21 cellular contexts compared by ENCODE assay signal in genomic region chr14:100988956-100989355, GRCh38.
DNase-seq lines count a peak whose midpoint lies in the region; ATAC-seq and TF ChIP-seq lines count a peak whose summit lies in the region.
"Had no signal": no experiment of that assay in that cellular context is flagged by ENCODE, and none has a peak within 500 bp of the region (broad histone marks: within the 10 kb centered on the region; RNA-seq: fewer than 3 reads in every experiment).

No MANE protein-coding gene starts in this region.

- H3K27me3 ChIP-seq in PC-3 (ENCODE audit: low read length) (no peaks in the 10 kb centered on the region), A673 (replicated peaks; ENCODE audit: insufficient read depth, low read depth, low read length, poor library complexity) (no peaks in the 10 kb centered on the region)

- no peak overlapping the region for H3K4me3 Mint-ChIP-seq in activated T-cell treated with anti-CD3 and anti-CD28 coated beads, Interleukin-2, amount 50 U/mL, for 4 hours
- H3K4me3 Mint-ChIP-seq: CD8-positive, alpha-beta memory T cell; GM23338 had no signal

- CTCF ChIA-PET in PC-3 (lab: Charles Lee) (no interaction called here), A673 (lab: Charles Lee) (no interaction called here)

- TF ChIP-seq CTCF in PC-3 (conservative IDR thresholded peaks at IDR 0.05; ENCODE audit: low read depth, low read length) (no peak), epithelial cell of esophagus (IDR thresholded peaks at IDR 0.05; ENCODE audit: insufficient read depth, low read depth, low read length, missing control alignments) (no peak), A673 (conservative IDR thresholded peaks at IDR 0.05; ENCODE audit: low read depth, low read length) (no peak)

- no peaks in the 10 kb centered on the region for H3K9me3 ChIP-seq in PC-3 (ENCODE audit: low read length)
- no peaks in the 10 kb centered on the region for H3K9me3 ChIP-seq in A673 (ENCODE audit: low read depth, low read length, poor library complexity, severe bottlenecking)
- H3K9me3 ChIP-seq: HAP-1 had no signal

- no TSS peak for BruUV-seq in PC-3 (replicated peaks; lab: Mats Ljungman, UMichigan)
- no TSS peak for BruUV-seq in A673 (replicated peaks; lab: Mats Ljungman, UMichigan)

- no peaks in the 10 kb centered on the region for H3K9me3 Mint-ChIP-seq in activated T-cell treated with anti-CD3 and anti-CD28 coated beads, Interleukin-2, amount 50 U/mL, for 4 hours
- H3K9me3 Mint-ChIP-seq: GM23338 had no signal

- intact Hi-C loops in PC-3 (cut with micrococcal nuclease) (loop anchor here (5.0 to 10.0 kb wide), 3 partner anchors 68 to 224 kb away; no protein-coding TSS in a partner anchor), A673 (cut with micrococcal nuclease; ENCODE audit: unreplicated experiment) (no loop called here)

- peak overlapping the region; percentile 36 for H2AFZ ChIP-seq in PC-3 (ENCODE audit: low read length)
- H2AFZ ChIP-seq: GM23338 had no signal

- no peaks in the 10 kb centered on the region for H3F3A ChIP-seq in PC-3 (ENCODE audit: low read length, unreplicated experiment)

- H3K4me2 ChIP-seq in PC-3 (ENCODE audit: low read length), result peak overlapping the region; percentile 33
- H3K4me2 ChIP-seq: GM23338, KMS-11 had no signal

- DNase-seq in ELR (ENCODE audit: low read depth) (peak; percentile 45), PC-3 (no peak), epithelial cell of esophagus (ENCODE audit: low read depth) (peak; percentile 19), T-helper 1 cell (no peak), A673 (ENCODE audit: low spot score) (no peak)
- no peak for DNase-seq in activated T-cell treated with anti-CD3 and anti-CD28 coated beads, Interleukin-2, amount 50 U/mL, for 4 hours
- DNase-seq: CD8-positive, alpha-beta memory T cell; DMS53; GF-D8; NCI-H1105; NCI-H146; NCI-H2029; NCI-H2227 treated with DMSO at 0.1 percent for 48 hours; NCI-H510A treated with DMSO at 0.1 percent for 48 hours; NCI-H748 treated with DMSO at 0.1 percent for 48 hours had no signal

- H3K4me1 ChIP-seq in PC-3 (ENCODE audit: insufficient read depth, low read length), result peaks cover 49% of the 10 kb centered on the region
- H3K4me1 ChIP-seq in A673 (ENCODE audit: insufficient read depth, low read length, poor library complexity, severe bottlenecking), result no peaks in the 10 kb centered on the region
- H3K4me1 ChIP-seq: HAP-1 had no signal

- POLR2A ChIA-PET in PC-3 (lab: Charles Lee; ENCODE audit: unreplicated experiment) (no interaction called here), A673 (lab: Charles Lee; ENCODE audit: low non-redundant PET) (no interaction called here)

- H3K4me3 ChIP-seq in PC-3 (ENCODE audit: low read length) (no peak overlapping the region), epithelial cell of esophagus (ENCODE audit: low read length) (no peak overlapping the region), A673 (ENCODE audit: low read depth, low read length, poor library complexity, severe bottlenecking) (no peak overlapping the region)
- H3K4me3 ChIP-seq: GM23338, HAP-1 had no signal

- no peaks in the 10 kb centered on the region for H3K36me3 Mint-ChIP-seq in activated T-cell treated with anti-CD3 and anti-CD28 coated beads, Interleukin-2, amount 50 U/mL, for 4 hours (ENCODE audit: insufficient read depth)
- H3K36me3 Mint-ChIP-seq: CD8-positive, alpha-beta memory T cell had no signal

- ATAC-seq in PC-3 (no peak), HG03175 (IDR thresholded peaks at IDR 0.05; ENCODE audit: unreplicated experiment) (no peak)
- ATAC-seq in activated T-cell treated with anti-CD3 and anti-CD28 coated beads, Interleukin-2, amount 50 U/mL, for 4 hours, result no peak
- ATAC-seq: GM23338, SK-N-SH treated with all-trans-retinoic acid at 6 μM for 48 hours had no signal

- H3K79me2 ChIP-seq in PC-3 (ENCODE audit: low read length), result no peaks in the 10 kb centered on the region

- H3K4me1 Mint-ChIP-seq in activated T-cell treated with anti-CD3 and anti-CD28 coated beads, Interleukin-2, amount 50 U/mL, for 4 hours (ENCODE audit: low read depth), result no peaks in the 10 kb centered on the region
- H3K4me1 Mint-ChIP-seq: CD8-positive, alpha-beta memory T cell; GM23338 had no signal

- H4K20me1 ChIP-seq in PC-3 (ENCODE audit: low read length), result no peaks in the 10 kb centered on the region

- peaks cover 11% of the 10 kb centered on the region for H3K27me3 Mint-ChIP-seq in activated T-cell treated with anti-CD3 and anti-CD28 coated beads, Interleukin-2, amount 50 U/mL, for 4 hours (ENCODE audit: low read depth)

- H3K27ac ChIP-seq in PC-3 (ENCODE audit: low read length) (peak overlapping the region; percentile 98), A673 (ENCODE audit: low read depth, low read length, poor library complexity, severe bottlenecking) (no peak overlapping the region)
- H3K27ac ChIP-seq: C4-2B, KMS-11 had no signal

- peak overlapping the region; percentile 63 for H3K9ac ChIP-seq in PC-3 (ENCODE audit: low read length)
- H3K9ac ChIP-seq: KMS-11 had no signal

- H3K36me3 ChIP-seq in PC-3 (ENCODE audit: low read depth, low read length) (no peaks in the 10 kb centered on the region), A673 (ENCODE audit: insufficient read depth, low read length, poor library complexity, severe bottlenecking) (no peaks in the 10 kb centered on the region)
- H3K36me3 ChIP-seq: HAP-1 had no signal

- no peaks in the 10 kb centered on the region for H3K9me2 ChIP-seq in PC-3 (replicated peaks; ENCODE audit: low read length)

Comparison
In these comparisons a context has a peak if more than half of its experiments do, and no peak if none do; other contexts are left out.
1. DNase-seq: peak in ELR (single experiment) and epithelial cell of esophagus (single experiment); none in PC-3 (single experiment), activated T-cell treated with anti-CD3 and anti-CD28 coated beads, Interleukin-2, amount 50 U/mL, for 4 hours (single experiment), T-helper 1 cell (0 of 5) and A673 (single experiment).